In the genomic region with DNA sequence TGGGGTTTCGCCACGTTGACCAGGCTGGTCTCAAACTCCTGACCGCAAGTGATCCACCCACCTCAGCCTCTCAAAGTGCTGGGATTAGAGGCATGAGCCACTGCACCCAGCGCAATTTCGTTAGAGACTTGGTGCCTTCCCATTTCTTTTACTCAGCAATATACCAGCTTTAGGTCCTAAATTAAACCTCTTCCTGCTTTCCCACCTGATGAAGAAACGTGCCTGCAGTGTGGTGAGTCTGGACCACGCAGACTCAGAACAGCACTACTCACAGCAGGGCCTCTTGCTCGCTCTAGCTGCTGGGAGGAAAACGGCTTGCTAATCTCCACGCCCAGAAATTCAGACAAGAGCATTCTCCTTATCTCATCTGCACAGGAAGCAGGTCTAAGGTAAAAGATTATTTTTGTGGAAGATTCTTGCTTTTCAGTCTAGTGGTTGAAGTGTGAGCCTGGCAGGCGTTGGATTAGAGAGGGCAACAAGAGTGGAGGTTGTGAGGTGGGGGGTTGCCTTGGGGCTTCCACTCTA, we compare ENCODE assay signal across 11 cellular contexts. TPM values are rescaled to one million over a fixed set of nuclear protein-coding genes. Genes with fewer than 3 reads are reported as not detected.
DNase-seq lines count a peak whose midpoint lies in the region; ATAC-seq and TF ChIP-seq lines count a peak whose summit lies in the region.
"Had no signal": no experiment of that assay in that cellular context is flagged by ENCODE, and none has a peak within 500 bp of the region (broad histone marks: within the 10 kb centered on the region; RNA-seq: fewer than 3 reads in every experiment).

A gene (plus strand): TSS at position 248 of the 525 bp plus-strand sequence. CDS start 25,346 bp downstream, outside the sequence.

- WGBS in smooth muscle cell (ENCODE audit: low lambda C conversion rate): 65% methylated on average over 11 of the region's 11 CpGs

- H3K4me1 ChIP-seq in smooth muscle cell (ENCODE audit: low read depth): no peaks in the 10 kb centered on the region

- no peak within 1 kb of the TSS for H3K4me3 Mint-ChIP-seq in activated naive CD8-positive, alpha-beta T cell treated with anti-CD3 and anti-CD28 coated beads, Interleukin-2, amount 50 U/mL, for 24 hours

- H3K79me2 ChIP-seq in smooth muscle cell (ENCODE audit: low read depth): no peaks in the 10 kb centered on the region

- no peaks in the 10 kb centered on the region for H3K9me3 ChIP-seq in smooth muscle cell (replicated peaks; ENCODE audit: low read depth)

- no peak within 1 kb of the TSS for H3K4me3 ChIP-seq in smooth muscle cell

- peaks cover 6% of the 10 kb centered on the region for H3F3A ChIP-seq in smooth muscle cell (ENCODE audit: low read depth)

- H3K36me3 ChIP-seq in smooth muscle cell (ENCODE audit: low read depth): no peaks in the 10 kb centered on the region

- H3K4me1 Mint-ChIP-seq in activated naive CD8-positive, alpha-beta T cell treated with anti-CD3 and anti-CD28 coated beads, Interleukin-2, amount 50 U/mL, for 24 hours: peaks cover 19% of the 10 kb centered on the region

- H4K20me1 ChIP-seq in smooth muscle cell (ENCODE audit: low read depth): no peaks in the 10 kb centered on the region

- TF ChIP-seq CTCF in smooth muscle cell (IDR thresholded peaks at IDR 0.05; ENCODE audit: borderline replicate concordance, insufficient read depth, poor library complexity, severe bottlenecking): no peak

- H3K9me3 Mint-ChIP-seq in activated naive CD8-positive, alpha-beta T cell treated with anti-CD3 and anti-CD28 coated beads, Interleukin-2, amount 50 U/mL, for 24 hours: no peaks in the 10 kb centered on the region

- peak within 1 kb of the TSS; percentile 58 for H2AFZ ChIP-seq in smooth muscle cell (ENCODE audit: low read depth)

- no peaks in the 10 kb centered on the region for H3K27me3 ChIP-seq in smooth muscle cell (ENCODE audit: low read depth)

- no peak within 1 kb of the TSS for H3K27ac ChIP-seq in smooth muscle cell (ENCODE audit: low read depth)

- H3K9ac ChIP-seq in smooth muscle cell (ENCODE audit: low read depth): no peak within 1 kb of the TSS

- peak; percentile 78 for ATAC-seq in activated naive CD8-positive, alpha-beta T cell treated with anti-CD3 and anti-CD28 coated beads, Interleukin-2, amount 50 U/mL, for 24 hours
- ATAC-seq in HG03432 (IDR thresholded peaks at IDR 0.05; ENCODE audit: unreplicated experiment): no peak

- H3K36me3 Mint-ChIP-seq in activated naive CD8-positive, alpha-beta T cell treated with anti-CD3 and anti-CD28 coated beads, Interleukin-2, amount 50 U/mL, for 24 hours (ENCODE audit: low read depth): no peaks in the 10 kb centered on the region

- no peak within 1 kb of the TSS for H3K4me2 ChIP-seq in smooth muscle cell

- DNase-seq in GDM1 (lab: John Stamatoyannopoulos, UW) (peak; percentile 82), T-helper 9 cell (peak; percentile 6), smooth muscle cell (lab: John Stamatoyannopoulos, UW; ENCODE audit: unreplicated experiment) (no peak), NOMO-1 treated with DMSO at 0.1 percent for 48 hours (lab: John Stamatoyannopoulos, UW; ENCODE audit: unreplicated experiment) (no peak), germinal center (ENCODE audit: low spot score) (no peak), NCI-H1092 (lab: John Stamatoyannopoulos, UW) (no peak)
- DNase-seq in activated naive CD8-positive, alpha-beta T cell treated with anti-CD3 and anti-CD28 coated beads, Interleukin-2, amount 50 U/mL, for 24 hours: no peak
- DNase-seq: Calu3, NCI-H446 treated with DMSO at 0.1 percent for 48 hours had no signal

- peak within 1 kb of the TSS; percentile 69 for H3K27ac Mint-ChIP-seq in activated naive CD8-positive, alpha-beta T cell treated with anti-CD3 and anti-CD28 coated beads, Interleukin-2, amount 50 U/mL, for 24 hours

- no peaks in the 10 kb centered on the region for H3K27me3 Mint-ChIP-seq in activated naive CD8-positive, alpha-beta T cell treated with anti-CD3 and anti-CD28 coated beads, Interleukin-2, amount 50 U/mL, for 24 hours

RNA-seq across cellular contexts. Expression of the gene that starts here (rescaled TPM):
- not detected in 2 replicates for total RNA-seq in smooth muscle cell
- polyA plus RNA-seq in smooth muscle cell: 0.34 and 0.73 TPM in 2 replicates
- total RNA-seq: Calu3, myocyte had no signal

Comparison
In these comparisons a context has a peak if more than half of its experiments do, and no peak if none do; other contexts are left out.
1. DNase-seq: peak in GDM1 (single experiment) and T-helper 9 cell (single experiment); none in activated naive CD8-positive, alpha-beta T cell treated with anti-CD3 and anti-CD28 coated beads, Interleukin-2, amount 50 U/mL, for 24 hours (single experiment), smooth muscle cell (single experiment), NOMO-1 treated with DMSO at 0.1 percent for 48 hours (single experiment), germinal center (single experiment) and NCI-H1092 (single experiment).